9 cellular contexts compared by ENCODE assay signal in genomic region chr3:27713435-27713880, GRCh38. TPM values are rescaled to one million over a fixed set of nuclear protein-coding genes. Genes with fewer than 3 reads are reported as not detected.
A peak's percentile ranks its signal among the peaks of the same experiment; 100 is the strongest.
DNase-seq lines count a peak whose midpoint lies in the region; ATAC-seq and TF ChIP-seq lines count a peak whose summit lies in the region.
"Had no signal": no experiment of that assay in that cellular context is flagged by ENCODE, and none has a peak within 500 bp of the region (broad histone marks: within the 10 kb centered on the region; RNA-seq: fewer than 3 reads in every experiment).

No MANE protein-coding gene starts in this region.

- no peaks in the 10 kb centered on the region for H3K9me3 ChIP-seq in RWPE2 (ENCODE audit: severe bottlenecking)
- H3K9me3 ChIP-seq in esophagus muscularis mucosa: no peaks in the 10 kb centered on the region
- H3K9me3 ChIP-seq in neuronal stem cell (replicated peaks in 1 of 2; ENCODE audit: control insufficient read depth in 2 of 2, insufficient read depth in 1 of 2, low read depth in 1 of 2, low read length in 2 of 2): peaks cover 0 to 3% of the 10 kb centered on the region in 2 donors

- H2AK5ac ChIP-seq in neuronal stem cell (ENCODE audit: low read depth, low read length): no peak overlapping the region

- no peak overlapping the region for H3K23ac ChIP-seq in neuronal stem cell (ENCODE audit: low read depth, low read length, poor library complexity)

- TF ChIP-seq POLR2A in esophagus muscularis mucosa (IDR thresholded peaks at IDR 0.05; ENCODE audit: low read depth): no peak

- no peak for TF ChIP-seq EP300 in esophagus muscularis mucosa (IDR thresholded peaks at IDR 0.05)

- no peak overlapping the region for H4K8ac ChIP-seq in neuronal stem cell (ENCODE audit: low read depth, low read length)

- no peak overlapping the region for H2BK5ac ChIP-seq in neuronal stem cell (ENCODE audit: low read length)

- H3K27me3 ChIP-seq in RWPE2 (ENCODE audit: insufficient read depth, poor library complexity, severe bottlenecking) (peaks cover 4% of the 10 kb centered on the region), esophagus muscularis mucosa (peaks cover 5 to 50% (median 27%) of the 10 kb centered on the region in 4 donors), neuronal stem cell (ENCODE audit: control insufficient read depth in 3 of 3, insufficient read depth in 3 of 3, low read depth in 1 of 3, low read length in 3 of 3) (peaks cover 34 to 67% (median 62%) of the 10 kb centered on the region in 3 experiments)

- TF ChIP-seq CTCF in RWPE2 (IDR thresholded peaks at IDR 0.05; ENCODE audit: poor library complexity, severe bottlenecking) (no peak), esophagus muscularis mucosa (IDR thresholded peaks at IDR 0.05) (no peak), RWPE1 (conservative IDR thresholded peaks at IDR 0.05; ENCODE audit: low read depth) (no peak)

- H3K79me1 ChIP-seq in neuronal stem cell (ENCODE audit: low read depth, low read length): no peaks in the 10 kb centered on the region

- DNase-seq in AG20443 (ENCODE audit: low spot score) (peak; percentile 43), RWPE2 (ENCODE audit: low spot score) (no peak), esophagus muscularis mucosa (ENCODE audit: extremely low spot score) (peak; percentile 91), neuronal stem cell (ENCODE audit: low spot score) (no peak), RWPE1 (ENCODE audit: low spot score) (no peak)

- ATAC-seq in RWPE2 (ENCODE audit: low read depth) (no peak), GM18907 (IDR thresholded peaks at IDR 0.05; ENCODE audit: unreplicated experiment) (no peak), HG03175 (IDR thresholded peaks at IDR 0.05; ENCODE audit: unreplicated experiment) (no peak), GM18867 (IDR thresholded peaks at IDR 0.05; ENCODE audit: unreplicated experiment) (no peak)

- no peaks in the 10 kb centered on the region for H3K36me3 ChIP-seq in RWPE2 (ENCODE audit: low read depth)
- H3K36me3 ChIP-seq in esophagus muscularis mucosa: no peaks in the 10 kb centered on the region
- H3K36me3 ChIP-seq in neuronal stem cell (replicated peaks in 1 of 2; ENCODE audit: control insufficient read depth in 2 of 2, insufficient read depth in 2 of 2, low read length in 2 of 2): no peaks in the 10 kb centered on the region

- no peak overlapping the region for H2BK12ac ChIP-seq in neuronal stem cell (ENCODE audit: low read length)

- H2BK120ac ChIP-seq in neuronal stem cell (ENCODE audit: low read depth, low read length): no peak overlapping the region

- WGBS in esophagus muscularis mucosa: 4% methylated on average over 19 of the region's 19 CpGs
- no CpG with 5 or more reads among the region's 19 CpGs for whole genome bisulfite sequencing in neuronal stem cell (ENCODE audit: extremely low coverage in 2 of 2, insufficient read length in 2 of 2, insufficient replicate concordance in 1 of 2), 2 donors

- H3K27ac ChIP-seq in RWPE2 (ENCODE audit: poor library complexity, severe bottlenecking) (no peak overlapping the region), esophagus muscularis mucosa (replicated peaks in 1 of 4) (no peak overlapping the region), neuronal stem cell (replicated peaks; ENCODE audit: low read length) (no peak overlapping the region), RWPE1 (no peak overlapping the region)

- H3K4me1 ChIP-seq in RWPE2 (ENCODE audit: insufficient read depth, poor library complexity, severe bottlenecking): no peaks in the 10 kb centered on the region
- peaks cover 26 to 38% (median 31%) of the 10 kb centered on the region in 4 donors for H3K4me1 ChIP-seq in esophagus muscularis mucosa
- H3K4me1 ChIP-seq in neuronal stem cell (ENCODE audit: control insufficient read depth in 2 of 2, insufficient read depth in 1 of 2, low read depth in 1 of 2, low read length in 2 of 2): peaks cover 12% of the 10 kb centered on the region in 2 donors

- no peak overlapping the region for H3K4ac ChIP-seq in neuronal stem cell (ENCODE audit: low read length)

- POLR2A ChIA-PET in RWPE1 (lab: Yijun Ruan, JAX; ENCODE audit: low non-redundant PET): no interaction called here

- H3K9ac ChIP-seq in neuronal stem cell (ENCODE audit: low read depth, low read length, poor library complexity): no peak overlapping the region

- H4K91ac ChIP-seq in neuronal stem cell (ENCODE audit: low read depth, low read length, poor library complexity): no peak overlapping the region

- peak overlapping the region; percentile 92 for H2AFZ ChIP-seq in neuronal stem cell (ENCODE audit: low read length)

- H3K4me2 ChIP-seq in neuronal stem cell (ENCODE audit: insufficient read depth, low read length, poor library complexity, severe bottlenecking): no peak overlapping the region

- CTCF ChIA-PET in RWPE1 (lab: Yijun Ruan, JAX): interaction anchor here (0.7 to 1.9 kb wide), 2 partner anchors 8 to 96 kb away, joined by 3 to 17 read pairs; partner anchors contain the start of gene EOMES

- H2BK15ac ChIP-seq in neuronal stem cell (ENCODE audit: low read length): no peak overlapping the region

- no peak overlapping the region for H3K14ac ChIP-seq in neuronal stem cell (ENCODE audit: low read length)

- intact Hi-C loops in esophagus muscularis mucosa (cut with DNase I): no loop called here

- H3K4me3 ChIP-seq in RWPE2 (ENCODE audit: severe bottlenecking): peak overlapping the region; percentile 34
- peak overlapping the region; percentile 50 to 68 (median 57) for H3K4me3 ChIP-seq in esophagus muscularis mucosa
- no peak overlapping the region for H3K4me3 ChIP-seq in neuronal stem cell (ENCODE audit: low read length in 2 of 2)

- no peak overlapping the region for H3K18ac ChIP-seq in neuronal stem cell (ENCODE audit: low read length)

RNA-seq across cellular contexts. Expression of gene EOMES, which starts 8.7 kb away (rescaled TPM):
- under 1 TPM in 1 of 4 donors, not detected in 3; 0.17 TPM for total RNA-seq in esophagus muscularis mucosa
- 0.06 TPM for polyA plus RNA-seq in neuronal stem cell (2013, experiment 1 of 2)
- polyA plus RNA-seq in neuronal stem cell (2013, experiment 2 of 2): 0.07 TPM
- total RNA-seq: LHCN-M2 had no signal

Comparison
In these comparisons a context has a peak if more than half of its experiments do, and no peak if none do; other contexts are left out.
1. DNase-seq: peak in AG20443 (single experiment) and esophagus muscularis mucosa (single experiment); none in RWPE2 (single experiment), neuronal stem cell (single experiment) and RWPE1 (single experiment).
2. H3K4me3 ChIP-seq: peak in RWPE2 (single experiment) and esophagus muscularis mucosa (4 of 4); none in neuronal stem cell (0 of 2).